ENCODE assay signal across 1 cellular context in genomic region chr3:119322523-119323400, GRCh38.
TF ChIP-seq lines count a peak whose summit lies in the region.

No MANE protein-coding gene starts in this region.

TF ChIP-seq in GM12878, 131 proteins besides CTCF, POLR2A, EP300 and RAD21 (continued from another document and continues in another):
- no peak for TF ChIP-seq E4F1 (IDR thresholded peaks at IDR 0.05; ENCODE audit: borderline replicate concordance, partially characterized antibody)
- TF ChIP-seq RUNX3 (IDR thresholded peaks at IDR 0.05; ENCODE audit: low read length), result peak; percentile 91
- TF ChIP-seq ELK1 (IDR thresholded peaks at IDR 0.05; ENCODE audit: low read depth, low read length), result 0 out of 2 replicates have a peak, but pooled peaks have one; percentile 20
- no peak for TF ChIP-seq PKNOX1 (IDR thresholded peaks at IDR 0.05)
- TF ChIP-seq ZZZ3 (IDR thresholded peaks at IDR 0.05; ENCODE audit: control insufficient read depth, insufficient read length, low read depth), result no peak
- TF ChIP-seq RELA (IDR thresholded peaks at IDR 0.05; ENCODE audit: borderline replicate concordance, partially characterized antibody), result peak; percentile 99
- no peak for TF ChIP-seq ASH2L (IDR thresholded peaks at IDR 0.05; ENCODE audit: borderline replicate concordance, low read depth)
- peak; percentile 34; the same call in 1 of the 2 replicates for TF ChIP-seq JUNB (IDR thresholded peaks at IDR 0.05)
- peak in 1 of 2 experiments; percentile 93; a peak in 2 of 3 replicates for TF ChIP-seq EGR1 (IDR thresholded peaks at IDR 0.05; ENCODE audit: borderline replicate concordance in 1 of 2, low read depth in 2 of 2, low read length in 2 of 2)
- peak; percentile 86 for TF ChIP-seq ZNF217 (IDR thresholded peaks at IDR 0.05)
- peak in 1 of 2 experiments; percentile 97; a peak in 2 of 4 replicates for TF ChIP-seq ETV6 (conservative IDR thresholded peaks at IDR 0.05 in 1 of 2, IDR thresholded peaks at IDR 0.05 in 1 of 2; ENCODE audit: borderline replicate concordance in 1 of 2, low read depth in 1 of 2)
- TF ChIP-seq PML (IDR thresholded peaks at IDR 0.05; ENCODE audit: low read length), result 0 out of 2 replicates have a peak, but pooled peaks have one; percentile 78
- TF ChIP-seq SIX5 (IDR thresholded peaks at IDR 0.05; ENCODE audit: low read depth, low read length, severe bottlenecking), result no peak
- TF ChIP-seq ZNF384 (IDR thresholded peaks at IDR 0.05; ENCODE audit: borderline replicate concordance, low read depth, low read length), result 0 out of 2 replicates have a peak, but pooled peaks have one; percentile 25
- peak; percentile 86 for TF ChIP-seq NKRF (conservative IDR thresholded peaks at IDR 0.05)
- peak; percentile 38; the same call in 1 of the 2 replicates for TF ChIP-seq HCFC1 (IDR thresholded peaks at IDR 0.05; ENCODE audit: low read length)
- no peak for TF ChIP-seq IRF5 (IDR thresholded peaks at IDR 0.05; ENCODE audit: borderline replicate concordance)
- TF ChIP-seq NR2C2 (IDR thresholded peaks at IDR 0.05; ENCODE audit: borderline replicate concordance, control insufficient read depth, insufficient read length, low read depth), result no peak
- peak; percentile 52; the same call in 1 of the 2 replicates for TF ChIP-seq CHD2 (IDR thresholded peaks at IDR 0.05; ENCODE audit: borderline replicate concordance, low read depth, low read length)
- TF ChIP-seq YBX1 (IDR thresholded peaks at IDR 0.05), result no peak
- TF ChIP-seq YY1 (IDR thresholded peaks at IDR 0.05; ENCODE audit: low read depth, low read length), result 0 out of 2 replicates have a peak, but pooled peaks have one; percentile 59
- no peak for TF ChIP-seq SKIL (IDR thresholded peaks at IDR 0.05; ENCODE audit: low read depth, poor library complexity, severe bottlenecking)
- TF ChIP-seq ZSCAN29 (IDR thresholded peaks at IDR 0.05), result 0 out of 2 replicates have a peak, but pooled peaks have one; percentile 28
- TF ChIP-seq SREBF1 (IDR thresholded peaks at IDR 0.05; ENCODE audit: low read length), result 0 out of 2 replicates have a peak, but pooled peaks have one; percentile 31
- TF ChIP-seq NR2F1 (conservative IDR thresholded peaks at IDR 0.05), result peak; percentile 82
- peak; percentile 91 for TF ChIP-seq RELB (IDR thresholded peaks at IDR 0.05; ENCODE audit: low read depth)
- TF ChIP-seq KDM1A (IDR thresholded peaks at IDR 0.05; ENCODE audit: borderline replicate concordance), result no peak
- peak; percentile 99 for TF ChIP-seq BCL3 (IDR thresholded peaks at IDR 0.05; ENCODE audit: borderline replicate concordance, insufficient read depth, low read depth, low read length, poor library complexity, severe bottlenecking)
- TF ChIP-seq CEBPZ (IDR thresholded peaks at IDR 0.05; ENCODE audit: low read depth, low read length), result no peak
- 0 out of 2 replicates have a peak, but pooled peaks have one; percentile 13 for TF ChIP-seq SMC3 (IDR thresholded peaks at IDR 0.05; ENCODE audit: borderline replicate concordance, low read length)
- peak; percentile 89 for TF ChIP-seq MEF2B (IDR thresholded peaks at IDR 0.05; ENCODE audit: partially characterized antibody, poor library complexity, severe bottlenecking)
- peak; percentile 98 for TF ChIP-seq LARP7 (IDR thresholded peaks at IDR 0.05)
- TF ChIP-seq ZBTB40 (IDR thresholded peaks at IDR 0.05; ENCODE audit: borderline replicate concordance), result no peak; the same call in 1 of the 2 replicates
- TF ChIP-seq NBN (IDR thresholded peaks at IDR 0.05), result peak; percentile 79; the same call in 1 of the 2 replicates
